ENCODE assay signal across 8 cellular contexts in the genomic region with DNA sequence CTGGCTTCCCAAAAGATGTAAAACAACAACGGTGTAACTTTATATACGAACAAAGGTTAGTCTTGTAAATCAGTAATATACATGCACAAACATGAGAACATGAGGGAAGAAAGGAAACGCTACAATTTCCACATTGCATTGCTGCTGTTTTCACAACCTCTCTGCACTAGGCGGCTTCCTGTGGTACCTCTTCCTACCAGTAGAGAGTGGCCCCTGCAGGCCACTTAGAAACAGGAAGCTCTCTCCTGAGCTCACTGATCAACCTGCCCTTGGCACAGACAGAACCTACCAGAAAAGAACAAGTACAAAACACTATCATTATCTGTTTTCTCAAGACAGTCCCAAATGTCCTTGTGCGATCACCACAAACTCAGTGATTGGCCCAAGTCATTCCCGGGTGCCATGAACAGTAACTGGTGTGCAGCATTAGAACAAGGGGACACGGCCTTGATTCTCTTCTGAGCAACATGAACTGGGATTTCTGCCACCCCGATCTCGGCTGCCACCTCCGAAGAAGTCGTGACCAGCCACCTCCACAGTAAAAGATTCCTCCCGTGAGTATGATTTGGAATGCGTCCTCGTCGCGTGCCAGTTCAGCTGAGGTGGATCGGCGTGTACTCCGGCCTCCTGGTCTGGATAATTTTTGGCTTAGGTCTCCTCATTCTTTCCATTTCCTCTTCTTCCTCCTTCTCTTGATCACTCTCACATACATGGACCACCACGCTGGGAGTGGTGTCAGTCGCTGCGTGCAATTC. TPM values are rescaled to one million over a fixed set of nuclear protein-coding genes. Genes with fewer than 3 reads are reported as not detected.
DNase-seq lines count a peak whose midpoint lies in the region; ATAC-seq and TF ChIP-seq lines count a peak whose summit lies in the region.

No MANE protein-coding gene starts in this region.

- peak; percentile 94 for ATAC-seq in WTC11
- ATAC-seq in GM19455 (IDR thresholded peaks at IDR 0.05; ENCODE audit: unreplicated experiment): no peak
- ATAC-seq in HG02759 (IDR thresholded peaks at IDR 0.05; ENCODE audit: unreplicated experiment): no peak

- H2AFZ ChIP-seq in H9 (ENCODE audit: low read length): no peak overlapping the region

- TF ChIP-seq EP300 in sigmoid colon (IDR thresholded peaks at IDR 0.05): no peak

- POLR2A ChIA-PET in WTC11 (lab: Charles Lee): interaction anchor here (1.0 kb wide), 1 partner anchor 9 kb away, joined by 3 read pairs; no protein-coding TSS in a partner anchor

- H3K27ac ChIP-seq in H9 (ENCODE audit: insufficient read length, low read depth, low read length) (no peak overlapping the region), sigmoid colon (peak overlapping the region in 1 of 4 donors; percentile 1)

- intact Hi-C loops in sigmoid colon (cut with DNase I): no loop called here

- H3K4me3 Mint-ChIP-seq in H9 (no peak overlapping the region), WTC11 (no peak overlapping the region)

- TF ChIP-seq POLR2A in sigmoid colon (IDR thresholded peaks at IDR 0.05): no peak

- no peak overlapping the region for H4K5ac ChIP-seq in H9 (ENCODE audit: insufficient read length, low read depth, low read length)

- H3K56ac ChIP-seq in H9 (ENCODE audit: insufficient read length, low read depth, low read length): no peak overlapping the region

- H2AK5ac ChIP-seq in H9 (ENCODE audit: insufficient read length, low read length): no peak overlapping the region

- no peak overlapping the region for H3K4ac ChIP-seq in H9 (ENCODE audit: low read depth, low read length)

- no peak overlapping the region for H2BK12ac ChIP-seq in H9 (ENCODE audit: insufficient read length, low read depth, low read length)

- H3K4me3 ChIP-seq in sigmoid colon: no peak overlapping the region

- CTCF ChIA-PET in WTC11 (lab: Charles Lee): interaction anchor here (0.6 to 7.2 kb wide), 18 partner anchors 8 to 154 kb away, joined by 3 to 71 read pairs (median 5); no protein-coding TSS in a partner anchor

- H4K20me1 ChIP-seq in H9 (ENCODE audit: control insufficient read depth, insufficient read depth, insufficient read length): no peaks in the 10 kb centered on the region

- H2BK5ac ChIP-seq in H9 (ENCODE audit: insufficient read length, low read length): no peak overlapping the region

- TF ChIP-seq CTCF in H9 (conservative IDR thresholded peaks at IDR 0.05) (peak; percentile 63), WTC11 (IDR thresholded peaks at IDR 0.05) (no peak), sigmoid colon (IDR thresholded peaks at IDR 0.05) (no peak)

- no peak overlapping the region for H3K9ac ChIP-seq in H9 (ENCODE audit: extremely low read depth, insufficient read length, low read length)

- H3K4me1 ChIP-seq in H9 (ENCODE audit: insufficient read depth, low read length): no peaks in the 10 kb centered on the region
- peaks cover 0 to 26% (median 9%) of the 10 kb centered on the region in 4 donors for H3K4me1 ChIP-seq in sigmoid colon

- H2BK20ac ChIP-seq in H9 (ENCODE audit: low read depth, low read length, poor library complexity, severe bottlenecking): no peak overlapping the region

- H3K4me1 Mint-ChIP-seq in H9 (peaks cover 31 to 34% of the 10 kb centered on the region in 2 experiments), WTC11 (peaks cover 34% of the 10 kb centered on the region)

- no peak overlapping the region for H2BK15ac ChIP-seq in H9 (ENCODE audit: low read depth, low read length)

- H3K18ac ChIP-seq in H9 (ENCODE audit: insufficient read length, low read depth, low read length): no peak overlapping the region

- DNase-seq in AML-193 (lab: John Stamatoyannopoulos, UW): peak; percentile 83 to 89
- no peak for DNase-seq in H9
- DNase-seq in WTC11 (ENCODE audit: low spot score): no peak
- peak; percentile 70 for DNase-seq in islet precursor cell
- no peak for DNase-seq in sigmoid colon
- DNase-seq in NCI-H446 treated with DMSO at 0.1 percent for 48 hours (lab: John Stamatoyannopoulos, UW): no peak

- H3K23me2 ChIP-seq in H9 (ENCODE audit: insufficient read length, low read depth, low read length, poor library complexity, severe bottlenecking): no peaks in the 10 kb centered on the region

- H3K79me1 ChIP-seq in H9 (ENCODE audit: insufficient read depth, low read depth, low read length, poor library complexity, severe bottlenecking): no peaks in the 10 kb centered on the region

- no peaks in the 10 kb centered on the region for H3K27me3 ChIP-seq in H9 (ENCODE audit: insufficient read depth, low read length)
- H3K27me3 ChIP-seq in sigmoid colon: no peaks in the 10 kb centered on the region

- no peak overlapping the region for H3T11ph ChIP-seq in H9 (ENCODE audit: low read length)

- H3K23ac ChIP-seq in H9 (ENCODE audit: insufficient read length, low read depth, low read length): no peak overlapping the region

- H3K36me3 ChIP-seq in sigmoid colon: peaks cover 0 to 57% (median 18%) of the 10 kb centered on the region in 4 donors

- no peaks in the 10 kb centered on the region; a peak in 1 of 5 replicates for H3K9me3 Mint-ChIP-seq in H9
- no peaks in the 10 kb centered on the region for H3K9me3 Mint-ChIP-seq in WTC11

- H3K79me2 ChIP-seq in H9 (ENCODE audit: insufficient read depth, low read length): no peaks in the 10 kb centered on the region

- H3K14ac ChIP-seq in H9 (ENCODE audit: insufficient read depth, low read length): no peak overlapping the region

- no peaks in the 10 kb centered on the region for H3K36me3 Mint-ChIP-seq in H9 (ENCODE audit: insufficient read depth in 1 of 3, low read depth in 3 of 3)
- H3K36me3 Mint-ChIP-seq in WTC11: no peaks in the 10 kb centered on the region

- no peak overlapping the region for H3K4me2 ChIP-seq in H9 (ENCODE audit: insufficient read depth, insufficient read length, low read length)

- no CpG with 5 or more reads among the region's 22 CpGs for WGBS in H9 (ENCODE audit: extremely low coverage, insufficient read length, low lambda C conversion rate)
- 85 to 86% methylated on average over 22 of the region's 22 CpGs for WGBS in sigmoid colon, 2 donors

- no peaks in the 10 kb centered on the region; the same call in 1 of the 2 replicates for H3K27me3 Mint-ChIP-seq in H9 (ENCODE audit: low read depth)
- no peaks in the 10 kb centered on the region; the same call in 1 of the 2 replicates for H3K27me3 Mint-ChIP-seq in WTC11 (ENCODE audit: low read depth)

- H2BK120ac ChIP-seq in H9 (ENCODE audit: low read depth, low read length, poor library complexity, severe bottlenecking): no peak overlapping the region

- H3K27ac Mint-ChIP-seq in H9 (no peak overlapping the region), WTC11 (peak overlapping the region; percentile 48; the same call in 1 of the 2 replicates)

- H3K9me3 ChIP-seq in H9 (ENCODE audit: control insufficient read depth, low read depth, low read length) (no peaks in the 10 kb centered on the region), sigmoid colon (no peaks in the 10 kb centered on the region)

- H4K91ac ChIP-seq in H9 (ENCODE audit: insufficient read length, low read depth, low read length): no peak overlapping the region

- no peak overlapping the region for H4K8ac ChIP-seq in H9 (replicated peaks; ENCODE audit: insufficient read length, low read depth, low read length)

TF ChIP-seq in WTC11, 78 proteins besides CTCF, POLR2A, EP300 and RAD21:
- no peak for TF ChIP-seq ZNF232 (CRISPR knock-in tag; IDR thresholded peaks at IDR 0.05)
- TF ChIP-seq, protein P1, sequence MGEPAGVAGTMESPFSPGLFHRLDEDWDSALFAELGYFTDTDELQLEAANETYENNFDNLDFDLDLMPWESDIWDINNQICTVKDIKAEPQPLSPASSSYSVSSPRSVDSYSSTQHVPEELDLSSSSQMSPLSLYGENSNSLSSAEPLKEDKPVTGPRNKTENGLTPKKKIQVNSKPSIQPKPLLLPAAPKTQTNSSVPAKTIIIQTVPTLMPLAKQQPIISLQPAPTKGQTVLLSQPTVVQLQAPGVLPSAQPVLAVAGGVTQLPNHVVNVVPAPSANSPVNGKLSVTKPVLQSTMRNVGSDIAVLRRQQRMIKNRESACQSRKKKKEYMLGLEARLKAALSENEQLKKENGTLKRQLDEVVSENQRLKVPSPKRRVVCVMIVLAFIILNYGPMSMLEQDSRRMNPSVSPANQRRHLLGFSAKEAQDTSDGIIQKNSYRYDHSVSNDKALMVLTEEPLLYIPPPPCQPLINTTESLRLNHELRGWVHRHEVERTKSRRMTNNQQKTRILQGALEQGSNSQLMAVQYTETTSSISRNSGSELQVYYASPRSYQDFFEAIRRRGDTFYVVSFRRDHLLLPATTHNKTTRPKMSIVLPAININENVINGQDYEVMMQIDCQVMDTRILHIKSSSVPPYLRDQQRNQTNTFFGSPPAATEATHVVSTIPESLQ (CRISPR knock-in tag; IDR thresholded peaks at IDR 0.05): no peak
- TF ChIP-seq FOXK1 (CRISPR knock-in tag; IDR thresholded peaks at IDR 0.05): no peak
- TF ChIP-seq ZNF219 (CRISPR knock-in tag; IDR thresholded peaks at IDR 0.05; ENCODE audit: borderline replicate concordance): no peak
- TF ChIP-seq, protein P2, sequence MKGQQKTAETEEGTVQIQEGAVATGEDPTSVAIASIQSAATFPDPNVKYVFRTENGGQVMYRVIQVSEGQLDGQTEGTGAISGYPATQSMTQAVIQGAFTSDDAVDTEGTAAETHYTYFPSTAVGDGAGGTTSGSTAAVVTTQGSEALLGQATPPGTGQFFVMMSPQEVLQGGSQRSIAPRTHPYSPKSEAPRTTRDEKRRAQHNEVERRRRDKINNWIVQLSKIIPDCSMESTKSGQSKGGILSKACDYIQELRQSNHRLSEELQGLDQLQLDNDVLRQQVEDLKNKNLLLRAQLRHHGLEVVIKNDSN (CRISPR knock-in tag; IDR thresholded peaks at IDR 0.05): no peak
- TF ChIP-seq ETV6 (CRISPR knock-in tag; IDR thresholded peaks at IDR 0.05): no peak
- TF ChIP-seq NFYB (CRISPR knock-in tag; conservative IDR thresholded peaks at IDR 0.05; ENCODE audit: low read depth): no peak
- TF ChIP-seq MXD4 (CRISPR knock-in tag; IDR thresholded peaks at IDR 0.05; ENCODE audit: borderline replicate concordance): no peak
- no peak for TF ChIP-seq HMGA2 (CRISPR knock-in tag; IDR thresholded peaks at IDR 0.05)
- TF ChIP-seq CREM (CRISPR knock-in tag; IDR thresholded peaks at IDR 0.05): no peak
- no peak for TF ChIP-seq SP1 (CRISPR knock-in tag; conservative IDR thresholded peaks at IDR 0.05)
TF ChIP-seq in WTC11: peak in this region for 0.

RNA-seq across cellular contexts. Expression of a gene that starts 5.7 kb away (rescaled TPM):
- 0.13 and 0.28 TPM in 2 replicates for total RNA-seq in H9 (2021)
- total RNA-seq in WTC11 (2021): 0.16 to 0.37 TPM (median 0.37 TPM) in 3 replicates
- 1 to 10 TPM; 1.8 to 7.2 (median 2.9) TPM for total RNA-seq in sigmoid colon
- polyA plus RNA-seq in sigmoid colon: under 1 TPM in 2 of 3 donors, not detected in 1; 0.60 TPM

Comparison
In these comparisons a context has a peak if more than half of its experiments do, and no peak if none do; other contexts are left out.
1. DNase-seq: peak in AML-193 (2 of 2) and islet precursor cell (single experiment); none in H9 (single experiment), WTC11 (single experiment), sigmoid colon (single experiment) and NCI-H446 treated with DMSO at 0.1 percent for 48 hours (single experiment).